ENCODE assay signal across 24 cellular contexts in genomic region chr9:134333874-134334581, GRCh38. TPM values are rescaled to one million over a fixed set of nuclear protein-coding genes. Genes with fewer than 3 reads are reported as not detected.
DNase-seq lines count a peak whose midpoint lies in the region; ATAC-seq and TF ChIP-seq lines count a peak whose summit lies in the region.
"Had no signal": no experiment of that assay in that cellular context is flagged by ENCODE, and none has a peak within 500 bp of the region (broad histone marks: within the 10 kb centered on the region; RNA-seq: fewer than 3 reads in every experiment).

No MANE protein-coding gene starts in this region.

- H3K9me3 ChIP-seq in SK-N-SH (no peaks in the 10 kb centered on the region), mucosa of rectum (ENCODE audit: control insufficient read depth in 2 of 2, low read length in 2 of 2) (no peaks in the 10 kb centered on the region), transverse colon (no peaks in the 10 kb centered on the region)
- H3K9me3 ChIP-seq: lower lobe of right lung, upper lobe of left lung had no signal

- CTCF ChIA-PET in SK-N-SH (lab: Yijun Ruan, JAX) = interaction anchor here (0.7 to 2.9 kb wide), 9 partner anchors 12 to 163 kb away, joined by 3 to 11 read pairs (median 3); no protein-coding TSS in a partner anchor

- DNase-seq in SK-N-SH = no peak
- DNase-seq in epithelial cell of proximal tubule (ENCODE audit: low read depth) = no peak
- DNase-seq in transverse colon = no peak
- no peak for DNase-seq in SKM-1 (lab: John Stamatoyannopoulos, UW; ENCODE audit: unreplicated experiment)
- no peak for DNase-seq in NCI-H345 (lab: John Stamatoyannopoulos, UW)
- DNase-seq: activated CD4-positive, alpha-beta T cell treated with anti-CD3 and anti-CD28 coated beads for 36 hours; COR-L47; HCEC 1CT; lower lobe of right lung; NCI-H1105; NCI-H2107; NCI-H510A treated with DMSO at 0.1 percent for 48 hours; RPMI8226; stimulated activated CD4-positive, alpha-beta T cell treated with anti-CD3 and anti-CD28 coated beads, Interleukin-2, amount 100 ng/mL, for 24 hours; stimulated activated naive CD4-positive, alpha-beta T cell; SW 1271 had no signal

- no peaks in the 10 kb centered on the region for H3F3A ChIP-seq in SK-N-SH (replicated peaks; ENCODE audit: insufficient read depth)

- POLR2A ChIA-PET in SK-N-SH (lab: Yijun Ruan, JAX) = interaction anchor here (0.6 to 1.3 kb wide), 3 partner anchors 16 to 461 kb away, joined by 3 to 7 read pairs (median 4); no protein-coding TSS in a partner anchor

- ATAC-seq in SK-N-SH treated with all-trans-retinoic acid at 6 μM for 48 hours = no peak
- no peak for ATAC-seq in activated T-helper 17 cell treated with anti-CD3 and anti-CD28 coated beads, Interleukin-2, amount 50 U/mL, for 72 hours (replicated peaks)
- ATAC-seq: activated CD4-positive, alpha-beta T cell treated with anti-CD3 and anti-CD28 coated beads for 36 hours; sciatic nerve had no signal

- in situ Hi-C loops in transverse colon (cut with MboI; ENCODE audit: low pct_ligation_motif_present in 1 of 4, low pct_unique_long_range_greater_than_20kb in 1 of 4, low sequenced_read_pairs in 3 of 4) = no loop called here

- H3K9me2 ChIP-seq in SK-N-SH = no peaks in the 10 kb centered on the region

- TF ChIP-seq RAD21 in SK-N-SH (IDR thresholded peaks at IDR 0.05; ENCODE audit: low read length) = no peak

- H3K36me3 Mint-ChIP-seq in activated T-helper 17 cell treated with anti-CD3 and anti-CD28 coated beads, Interleukin-2, amount 50 U/mL, for 72 hours (ENCODE audit: low read depth) = no peaks in the 10 kb centered on the region
- H3K36me3 Mint-ChIP-seq: activated naive CD8-positive, alpha-beta T cell had no signal

- H3K27me3 Mint-ChIP-seq in activated T-helper 17 cell treated with anti-CD3 and anti-CD28 coated beads, Interleukin-2, amount 50 U/mL, for 72 hours = no peaks in the 10 kb centered on the region
- H3K27me3 Mint-ChIP-seq: activated CD4-positive, alpha-beta T cell treated with anti-CD3 and anti-CD28 coated beads for 36 hours; activated naive CD8-positive, alpha-beta T cell had no signal

- H3K9ac ChIP-seq in SK-N-SH = no peak overlapping the region
- H3K9ac ChIP-seq in mucosa of rectum (ENCODE audit: low read depth in 1 of 2, low read length in 2 of 2) = peak overlapping the region; percentile 57 to 63

- H3K79me2 ChIP-seq in SK-N-SH (ENCODE audit: insufficient read depth) = peaks cover 91% of the 10 kb centered on the region

- WGBS in SK-N-SH (ENCODE audit: low lambda C conversion rate) = 87% methylated on average over 10 of the region's 16 CpGs
- WGBS in transverse colon (ENCODE audit: low coverage in 1 of 2), 2 donors = 54% methylated on average over 11 of the region's 16 CpGs; no CpG with 5 or more reads in 1 of the 2 donors

- TF ChIP-seq CTCF in SK-N-SH (IDR thresholded peaks at IDR 0.05) = no peak
- no peak for TF ChIP-seq CTCF in epithelial cell of proximal tubule (conservative IDR thresholded peaks at IDR 0.05; ENCODE audit: low read depth, low read length)
- no peak for TF ChIP-seq CTCF in transverse colon (IDR thresholded peaks at IDR 0.05)

- TF ChIP-seq EP300 in SK-N-SH (IDR thresholded peaks at IDR 0.05; ENCODE audit: borderline replicate concordance in 1 of 2, low read depth in 1 of 2, low read length in 1 of 2) (no peak), transverse colon (IDR thresholded peaks at IDR 0.05; ENCODE audit: low read depth) (no peak)

- no peak overlapping the region for H3K4me2 ChIP-seq in SK-N-SH

- H2AFZ ChIP-seq in SK-N-SH (ENCODE audit: low read depth) = no peak overlapping the region

- H3K36me3 ChIP-seq in SK-N-SH (replicated peaks in 1 of 2; ENCODE audit: control insufficient read depth in 1 of 2, insufficient read depth in 2 of 2, low read length in 1 of 2) (no peaks in the 10 kb centered on the region), mucosa of rectum (ENCODE audit: control insufficient read depth in 2 of 2, insufficient read depth in 2 of 2, low read length in 2 of 2) (no peaks in the 10 kb centered on the region), transverse colon (no peaks in the 10 kb centered on the region)
- H3K36me3 ChIP-seq: lower lobe of right lung, upper lobe of left lung had no signal

- no peak overlapping the region for H3K4me3 Mint-ChIP-seq in activated T-helper 17 cell treated with anti-CD3 and anti-CD28 coated beads, Interleukin-2, amount 50 U/mL, for 72 hours
- H3K4me3 Mint-ChIP-seq: activated CD4-positive, alpha-beta T cell treated with anti-CD3 and anti-CD28 coated beads for 36 hours; activated naive CD8-positive, alpha-beta T cell; activated T-helper 1 cell treated with anti-CD3 and anti-CD28 coated beads, Interleukin-12 subunit alpha, Interleukin-12 subunit beta, Interleukin-2, Interleukin-4 antibody, amounts not matched to agents 30 ng/mL and 10 ng/mL and 1 ng/mL, durations not matched to agents 14 hours and 24 hours and 36 hours had no signal

- intact Hi-C loops in transverse colon (cut with DNase I; ENCODE audit: low total_unique reads) = loop anchor here (10.0 kb wide), 1 partner anchor 311 kb away; the partner anchor contains the start of gene COL5A1

- no peak overlapping the region for H3K27ac Mint-ChIP-seq in activated T-helper 17 cell treated with anti-CD3 and anti-CD28 coated beads, Interleukin-2, amount 50 U/mL, for 72 hours
- H3K27ac Mint-ChIP-seq: activated CD4-positive, alpha-beta T cell treated with anti-CD3 and anti-CD28 coated beads for 36 hours; activated naive CD8-positive, alpha-beta T cell; activated T-helper 1 cell treated with anti-CD3 and anti-CD28 coated beads, Interleukin-12 subunit alpha, Interleukin-12 subunit beta, Interleukin-2, Interleukin-4 antibody, amounts not matched to agents 30 ng/mL and 10 ng/mL and 1 ng/mL, durations not matched to agents 14 hours and 24 hours and 36 hours had no signal

- H3K4me1 Mint-ChIP-seq in activated T-helper 17 cell treated with anti-CD3 and anti-CD28 coated beads, Interleukin-2, amount 50 U/mL, for 72 hours = no peaks in the 10 kb centered on the region
- H3K4me1 Mint-ChIP-seq: activated CD4-positive, alpha-beta T cell treated with anti-CD3 and anti-CD28 coated beads for 36 hours had no signal

- peaks cover 100% of the 10 kb centered on the region for H4K20me1 ChIP-seq in SK-N-SH (ENCODE audit: insufficient read depth)

- H3K27ac ChIP-seq in SK-N-SH (ENCODE audit: low read depth in 2 of 2, low read length in 1 of 2) = peak overlapping the region in 1 of 2 experiments; percentile 71; a peak in 2 of 4 replicates
- peak overlapping the region; percentile 87 to 97 for H3K27ac ChIP-seq in mucosa of rectum (ENCODE audit: low read depth in 2 of 2, low read length in 2 of 2)
- peak overlapping the region; percentile 78 to 85 (median 82) for H3K27ac ChIP-seq in transverse colon
- H3K27ac ChIP-seq: 22Rv1, lower lobe of right lung had no signal

- no peaks in the 10 kb centered on the region for H3K9me3 Mint-ChIP-seq in activated T-helper 17 cell treated with anti-CD3 and anti-CD28 coated beads, Interleukin-2, amount 50 U/mL, for 72 hours
- H3K9me3 Mint-ChIP-seq: activated T-helper 1 cell treated with anti-CD3 and anti-CD28 coated beads, Interleukin-12 subunit alpha, Interleukin-12 subunit beta, Interleukin-2, Interleukin-4 antibody, amounts not matched to agents 30 ng/mL and 10 ng/mL and 1 ng/mL, durations not matched to agents 14 hours and 24 hours and 36 hours had no signal

- H3K4me3 ChIP-seq in SK-N-SH (ENCODE audit: low read depth in 2 of 2, low read length in 1 of 2) (no peak overlapping the region), epithelial cell of proximal tubule (ENCODE audit: low read depth, low read length) (peak overlapping the region; percentile 6), mucosa of rectum (ENCODE audit: low read length in 2 of 2) (peak overlapping the region; percentile 38 to 48), transverse colon (peak overlapping the region in 2 of 4 donors; percentile 5 to 10)
- H3K4me3 ChIP-seq: upper lobe of left lung had no signal

- H3K27me3 ChIP-seq in SK-N-SH (ENCODE audit: insufficient read depth) = no peaks in the 10 kb centered on the region
- no peaks in the 10 kb centered on the region for H3K27me3 ChIP-seq in mucosa of rectum (ENCODE audit: control insufficient read depth in 2 of 2, insufficient read depth in 2 of 2, low read length in 2 of 2)
- no peaks in the 10 kb centered on the region for H3K27me3 ChIP-seq in transverse colon
- H3K27me3 ChIP-seq: upper lobe of left lung had no signal

- TF ChIP-seq POLR2A in transverse colon (IDR thresholded peaks at IDR 0.05) = no peak

- H3K4me1 ChIP-seq in SK-N-SH (ENCODE audit: control insufficient read depth in 1 of 2, insufficient read depth in 2 of 2, low read depth in 1 of 2, low read length in 1 of 2) (peaks cover 4 to 92% of the 10 kb centered on the region in 2 experiments; a peak in 2 of 4 replicates), mucosa of rectum (ENCODE audit: control insufficient read depth in 2 of 2, insufficient read depth in 2 of 2, low read length in 2 of 2) (peaks cover 93 to 95% of the 10 kb centered on the region in 2 donors), transverse colon (peaks cover 89 to 100% (median 95%) of the 10 kb centered on the region in 4 donors)

TF ChIP-seq in SK-N-SH treated with all-trans-retinoic acid at 6 μM for 48 hours, 23 proteins besides CTCF, POLR2A, EP300 and RAD21 (continues in another document):
- TF ChIP-seq TCF4 (CRISPR knock-in tag; IDR thresholded peaks at IDR 0.05; ENCODE audit: borderline replicate concordance) = no peak
- no peak for TF ChIP-seq TOX (CRISPR knock-in tag; IDR thresholded peaks at IDR 0.05; ENCODE audit: borderline replicate concordance)
- TF ChIP-seq ZFP30 (CRISPR knock-in tag; IDR thresholded peaks at IDR 0.05) = no peak
- TF ChIP-seq ESRRG (CRISPR knock-in tag; IDR thresholded peaks at IDR 0.05) = no peak
- no peak for TF ChIP-seq CSRNP3 (CRISPR knock-in tag; IDR thresholded peaks at IDR 0.05)
- TF ChIP-seq GLIS3 (CRISPR knock-in tag; IDR thresholded peaks at IDR 0.05) = no peak

RNA-seq across cellular contexts. Expression of gene RXRA, which starts 7.8 kb away (rescaled TPM):
- 5.2 and 7.6 TPM in 2 replicates for polyA plus RNA-seq in SK-N-SH (2012; rRNA removed)
- 3.4 and 5.5 TPM in 2 replicates for polyA plus RNA-seq in SK-N-SH (2012; cell fraction: cytosol; rRNA removed)
- polyA plus RNA-seq in SK-N-SH (2012; cell fraction: nucleus; rRNA removed) = 8.0 and 8.8 TPM in 2 replicates
- 8.4 and 19.1 TPM in 2 replicates for total RNA-seq in epithelial cell of proximal tubule
- total RNA-seq in transverse colon = 10 to 100 TPM; 27.3 to 70.5 (median 58.6) TPM
- 10 to 100 TPM in 1 of 2 donors, 1 to 10 TPM in 1; 4.2 to 41.6 TPM for total RNA-seq in activated T-helper 17 cell treated with anti-CD3 and anti-CD28 coated beads, Interleukin-2, amount 50 U/mL, for 72 hours

Comparison
In these comparisons a context has a peak if more than half of its experiments do, and no peak if none do; other contexts are left out.
1. H3K4me3 ChIP-seq: peak in epithelial cell of proximal tubule (single experiment) and mucosa of rectum (2 of 2); none in SK-N-SH (0 of 2).